ENCODE assay signal across 13 cellular contexts in the genomic region with DNA sequence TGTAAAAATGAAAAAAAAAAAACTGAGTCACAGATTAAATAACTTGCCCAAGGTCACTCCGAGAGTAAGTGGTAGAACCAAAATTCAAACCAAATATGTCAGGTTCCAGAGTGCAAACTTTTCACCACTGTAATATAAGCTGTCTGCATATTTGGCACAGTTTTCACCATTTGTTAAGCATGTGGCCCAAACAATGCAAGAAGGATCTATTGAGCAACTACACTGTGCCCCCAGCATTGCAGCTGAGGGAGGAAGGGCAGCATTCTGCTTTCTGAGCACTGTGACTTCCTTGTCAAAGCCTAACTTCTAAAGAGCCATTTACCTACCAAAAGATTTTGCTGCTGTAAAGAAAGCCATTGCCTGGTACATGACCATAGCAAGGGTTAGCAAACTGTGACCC.
DNase-seq lines count a peak whose midpoint lies in the region; ATAC-seq and TF ChIP-seq lines count a peak whose summit lies in the region.
"Had no signal": no experiment of that assay in that cellular context is flagged by ENCODE, and none has a peak within 500 bp of the region (broad histone marks: within the 10 kb centered on the region; RNA-seq: fewer than 3 reads in every experiment).

No MANE protein-coding gene starts in this region.

- no peaks in the 10 kb centered on the region for H3K9me3 Mint-ChIP-seq in natural killer cell

- peak overlapping the region; percentile 97 for H2BK20ac ChIP-seq in IMR-90 (ENCODE audit: low read depth, low read length)

- H3K9ac ChIP-seq in IMR-90 (ENCODE audit: low read depth, low read length), result peak overlapping the region; percentile 54

- TF ChIP-seq POLR2A in IMR-90 (IDR thresholded peaks at IDR 0.05; ENCODE audit: low read depth, low read length) (no peak), body of pancreas (IDR thresholded peaks at IDR 0.05) (no peak), tibial nerve (IDR thresholded peaks at IDR 0.05) (no peak)

- H3K18ac ChIP-seq in IMR-90 (ENCODE audit: low read depth, low read length), result peak overlapping the region; percentile 99; the same call in 1 of the 2 replicates

- dilution Hi-C loops in IMR-90 (cut with HindIII; ENCODE audit: low sequenced_read_pairs, unreplicated experiment), result no loop called here

- H3K27ac ChIP-seq in IMR-90 (ENCODE audit: insufficient read depth, low read length), result peak overlapping the region; percentile 100
- H3K27ac ChIP-seq in body of pancreas, result peak overlapping the region in 2 of 4 donors; percentile 35 to 36
- H3K27ac ChIP-seq in left lung, result peak overlapping the region; percentile 4 to 33
- H3K27ac ChIP-seq in tibial nerve, result peak overlapping the region in 3 of 4 donors; percentile 54 to 80 (median 70)
- H3K27ac ChIP-seq: right lobe of liver had no signal

- H3K79me1 ChIP-seq in IMR-90 (ENCODE audit: low read depth in 1 of 2, low read length in 2 of 2), result peaks cover 0 to 4% of the 10 kb centered on the region in 2 experiments; a peak in 2 of 4 replicates

- peak overlapping the region; percentile 91; the same call in 1 of the 2 replicates for H3K23ac ChIP-seq in IMR-90 (ENCODE audit: low read depth, low read length)

- H3K4me1 ChIP-seq in IMR-90 (ENCODE audit: control insufficient read depth, insufficient read depth, low read length) (peaks cover 40% of the 10 kb centered on the region), body of pancreas (peaks cover 14% of the 10 kb centered on the region), left lung (peaks cover 23 to 28% of the 10 kb centered on the region in 2 donors), tibial nerve (peaks cover 0 to 73% (median 41%) of the 10 kb centered on the region in 4 donors)
- H3K4me1 ChIP-seq: right lobe of liver had no signal

- POLR2A ChIA-PET in IMR-90 (lab: Charles Lee; ENCODE audit: unreplicated experiment), result no interaction called here

- H3K56ac ChIP-seq in IMR-90 (ENCODE audit: extremely low read depth, insufficient read depth, low read length), result peak overlapping the region; percentile 76; the same call in 1 of the 2 replicates

- H2BK15ac ChIP-seq in IMR-90 (ENCODE audit: low read depth, low read length), result peak overlapping the region; percentile 89

- no peak overlapping the region for H3K27ac Mint-ChIP-seq in natural killer cell

- peak overlapping the region; percentile 98 for H2BK5ac ChIP-seq in IMR-90 (ENCODE audit: low read depth, low read length, poor library complexity, severe bottlenecking)

- H3K14ac ChIP-seq in IMR-90 (replicated peaks; ENCODE audit: low read depth, low read length), result peak overlapping the region; percentile 93

- TF ChIP-seq EP300 in tibial nerve (IDR thresholded peaks at IDR 0.05), result peak in 1 of 2 donors; percentile 47

- H3K4me1 Mint-ChIP-seq in natural killer cell, result no peaks in the 10 kb centered on the region

- intact Hi-C loops in IMR-90 (cut with micrococcal nuclease) (no loop called here), body of pancreas (cut with DNase I) (no loop called here), left lung (cut with DNase I) (no loop called here), head of caudate nucleus (cut with DNase I) (no loop called here), natural killer cell (cut with micrococcal nuclease) (loop anchor here (10.0 kb wide), 1 partner anchor 232 kb away; a partner anchor contains a TSS)

- peaks cover 30% of the 10 kb centered on the region for H3K9me1 ChIP-seq in IMR-90 (ENCODE audit: insufficient read depth, low read length)

- peak overlapping the region; percentile 79 for H3K4me2 ChIP-seq in IMR-90 (ENCODE audit: low read depth, low read length)

- H3K36me3 Mint-ChIP-seq in natural killer cell, result peaks cover 11% of the 10 kb centered on the region

- H2AFZ ChIP-seq in IMR-90 (replicated peaks; ENCODE audit: low read length, poor library complexity), result peak overlapping the region; percentile 5

- CTCF ChIA-PET in IMR-90 (lab: Yijun Ruan, JAX), result interaction anchor here (0.6 to 2.2 kb wide), 2 partner anchors 24 to 248 kb away, joined by 8 to 9 read pairs; no protein-coding TSS in a partner anchor

- H2AK5ac ChIP-seq in IMR-90 (ENCODE audit: low read depth, low read length), result peak overlapping the region; percentile 92

- H3K4ac ChIP-seq in IMR-90 (ENCODE audit: low read depth, low read length), result peak overlapping the region; percentile 99

- H3K36me3 ChIP-seq in IMR-90 (ENCODE audit: control insufficient read depth, insufficient read depth, low read length) (peaks cover 6% of the 10 kb centered on the region), body of pancreas (replicated peaks in 1 of 2; ENCODE audit: insufficient read depth in 1 of 2, low read depth in 2 of 2) (no peaks in the 10 kb centered on the region), left lung (peaks cover 0 to 41% of the 10 kb centered on the region in 2 donors), tibial nerve (peaks cover 0 to 47% (median 0%) of the 10 kb centered on the region in 3 donors)

- no peak for TF ChIP-seq CTCF in IMR-90 (conservative IDR thresholded peaks at IDR 0.05; ENCODE audit: low read depth, low read length)
- TF ChIP-seq CTCF in body of pancreas (IDR thresholded peaks at IDR 0.05), result no peak
- TF ChIP-seq CTCF in left lung (IDR thresholded peaks at IDR 0.05), result no peak
- TF ChIP-seq CTCF in tibial nerve (IDR thresholded peaks at IDR 0.05), result no peak
- no peak for TF ChIP-seq CTCF in natural killer cell (IDR thresholded peaks at IDR 0.05)

- H4K20me1 ChIP-seq in IMR-90 (ENCODE audit: insufficient read depth, low read length), result no peaks in the 10 kb centered on the region

- no TSS peak for BruUV-seq in IMR-90 (replicated peaks; lab: Mats Ljungman, UMichigan)

- H3K4me3 ChIP-seq in IMR-90 (ENCODE audit: insufficient read depth, low read depth, low read length) (no peak overlapping the region), body of pancreas (no peak overlapping the region), left lung (no peak overlapping the region), tibial nerve (no peak overlapping the region)
- H3K4me3 ChIP-seq: right lobe of liver had no signal

- no CpG with 5 or more reads among the region's 1 CpG for WGBS in IMR-90 (ENCODE audit: extremely low coverage in 2 of 2, insufficient read length in 1 of 2), 2 experiments
- WGBS in body of pancreas, 2 donors, result 45 to 66% methylated on average over 1 of the region's 1 CpG
- WGBS in tibial nerve, 2 donors, result 38 to 41% methylated on average over 1 of the region's 1 CpG

- H4K8ac ChIP-seq in IMR-90 (ENCODE audit: low read depth in 2 of 2, low read length in 2 of 2), result peak overlapping the region; percentile 87 to 93; a peak in 3 of 4 replicates

- no peak overlapping the region for H2AK9ac ChIP-seq in IMR-90 (replicated peaks; ENCODE audit: low read depth, low read length, poor library complexity)

- ATAC-seq in IMR-90 (ENCODE audit: low read depth) (peak; percentile 21), body of pancreas (peak; percentile 54), left lung (peak; percentile 50), natural killer cell (no peak), GM21717 (IDR thresholded peaks at IDR 0.05; ENCODE audit: unreplicated experiment) (no peak)
- ATAC-seq: HCT116 had no signal

- in situ Hi-C loops in IMR-90 (cut with MboI; ENCODE audit: low sequenced_read_pairs), result no loop called here

- peak overlapping the region; percentile 94 for H4K91ac ChIP-seq in IMR-90 (ENCODE audit: insufficient read depth, low read depth, low read length)

- no peak overlapping the region for H3K4me3 Mint-ChIP-seq in natural killer cell

- H2BK120ac ChIP-seq in IMR-90 (ENCODE audit: low read depth, low read length), result peak overlapping the region; percentile 98

- no peaks in the 10 kb centered on the region for H3K9me3 ChIP-seq in IMR-90 (ENCODE audit: control insufficient read depth, insufficient read depth, low read length)
- no peaks in the 10 kb centered on the region for H3K9me3 ChIP-seq in body of pancreas
- H3K9me3 ChIP-seq in left lung, result no peaks in the 10 kb centered on the region
- no peaks in the 10 kb centered on the region for H3K9me3 ChIP-seq in tibial nerve
- H3K9me3 ChIP-seq: right lobe of liver had no signal

- no peaks in the 10 kb centered on the region for H3K27me3 ChIP-seq in IMR-90 (ENCODE audit: control insufficient read depth, insufficient read depth, low read length)
- no peaks in the 10 kb centered on the region for H3K27me3 ChIP-seq in body of pancreas
- no peaks in the 10 kb centered on the region for H3K27me3 ChIP-seq in left lung
- no peaks in the 10 kb centered on the region for H3K27me3 ChIP-seq in tibial nerve
- H3K27me3 ChIP-seq: right lobe of liver had no signal

- no peak for TF ChIP-seq RAD21 in IMR-90 (IDR thresholded peaks at IDR 0.05; ENCODE audit: low read length)

- no peaks in the 10 kb centered on the region for H3K27me3 Mint-ChIP-seq in natural killer cell (ENCODE audit: low read depth in 2 of 2)

- peak overlapping the region; percentile 75 for H4K5ac ChIP-seq in IMR-90 (ENCODE audit: low read depth, low read length)

- DNase-seq in IMR-90 (peak; percentile 83), body of pancreas (peak in 3 of 4 donors; percentile 13 to 31 (median 22)), left lung (no peak), tibial nerve (ENCODE audit: low spot score in 2 of 2) (no peak), head of caudate nucleus (no peak), natural killer cell (no peak)
- no peak for DNase-seq in stimulated activated CD4-positive, alpha-beta T cell treated with anti-CD3 and anti-CD28 coated beads, Interleukin-2, amount 100 ng/mL, for 48 hours
- DNase-seq: activated T-cell treated with anti-CD3 and anti-CD28 coated beads, Interleukin-2, amount 50 U/mL, for 48 hours; MM.1S; right lobe of liver; SHP77 had no signal

TF ChIP-seq in IMR-90, 13 proteins besides CTCF, POLR2A, EP300 and RAD21:
- TF ChIP-seq CHD1 (IDR thresholded peaks at IDR 0.05; ENCODE audit: low read depth, low read length) (no peak), FOS (IDR thresholded peaks at IDR 0.05; ENCODE audit: low read depth, low read length) (no peak), SMC3 (IDR thresholded peaks at IDR 0.05; ENCODE audit: low read depth, low read length) (no peak), MAZ (IDR thresholded peaks at IDR 0.05; ENCODE audit: borderline replicate concordance, low read depth, low read length) (peak; percentile 58; the same call in 1 of the 2 replicates), RFX5 (IDR thresholded peaks at IDR 0.05; ENCODE audit: low read depth, low read length) (no peak), RCOR1 (IDR thresholded peaks at IDR 0.05; ENCODE audit: insufficient replicate concordance, low read length) (no peak), MAFK (IDR thresholded peaks at IDR 0.05; ENCODE audit: low read depth, low read length) (no peak), BHLHE40 (IDR thresholded peaks at IDR 0.05; ENCODE audit: low read depth, low read length) (no peak), NFE2L2 (IDR thresholded peaks at IDR 0.05; ENCODE audit: low read depth, low read length) (no peak), CEBPB (IDR thresholded peaks at IDR 0.05; ENCODE audit: low read depth, low read length) (peak; percentile 90), MXI1 (IDR thresholded peaks at IDR 0.05; ENCODE audit: borderline replicate concordance, low read depth, low read length) (no peak)

Comparison
In these comparisons a context has a peak if more than half of its experiments do, and no peak if none do; other contexts are left out.
1. ATAC-seq: peak in IMR-90 (single experiment), body of pancreas (single experiment) and left lung (single experiment); none in natural killer cell (0 of 3) and GM21717 (single experiment).
2. DNase-seq: peak in IMR-90 (single experiment) and body of pancreas (3 of 4); none in left lung (0 of 2), tibial nerve (0 of 2), head of caudate nucleus (0 of 42), natural killer cell (single experiment) and stimulated activated CD4-positive, alpha-beta T cell treated with anti-CD3 and anti-CD28 coated beads, Interleukin-2, amount 100 ng/mL, for 48 hours (0 of 2).